Comparison of ENCODE assay signal across 1 cellular context in the genomic region with DNA sequence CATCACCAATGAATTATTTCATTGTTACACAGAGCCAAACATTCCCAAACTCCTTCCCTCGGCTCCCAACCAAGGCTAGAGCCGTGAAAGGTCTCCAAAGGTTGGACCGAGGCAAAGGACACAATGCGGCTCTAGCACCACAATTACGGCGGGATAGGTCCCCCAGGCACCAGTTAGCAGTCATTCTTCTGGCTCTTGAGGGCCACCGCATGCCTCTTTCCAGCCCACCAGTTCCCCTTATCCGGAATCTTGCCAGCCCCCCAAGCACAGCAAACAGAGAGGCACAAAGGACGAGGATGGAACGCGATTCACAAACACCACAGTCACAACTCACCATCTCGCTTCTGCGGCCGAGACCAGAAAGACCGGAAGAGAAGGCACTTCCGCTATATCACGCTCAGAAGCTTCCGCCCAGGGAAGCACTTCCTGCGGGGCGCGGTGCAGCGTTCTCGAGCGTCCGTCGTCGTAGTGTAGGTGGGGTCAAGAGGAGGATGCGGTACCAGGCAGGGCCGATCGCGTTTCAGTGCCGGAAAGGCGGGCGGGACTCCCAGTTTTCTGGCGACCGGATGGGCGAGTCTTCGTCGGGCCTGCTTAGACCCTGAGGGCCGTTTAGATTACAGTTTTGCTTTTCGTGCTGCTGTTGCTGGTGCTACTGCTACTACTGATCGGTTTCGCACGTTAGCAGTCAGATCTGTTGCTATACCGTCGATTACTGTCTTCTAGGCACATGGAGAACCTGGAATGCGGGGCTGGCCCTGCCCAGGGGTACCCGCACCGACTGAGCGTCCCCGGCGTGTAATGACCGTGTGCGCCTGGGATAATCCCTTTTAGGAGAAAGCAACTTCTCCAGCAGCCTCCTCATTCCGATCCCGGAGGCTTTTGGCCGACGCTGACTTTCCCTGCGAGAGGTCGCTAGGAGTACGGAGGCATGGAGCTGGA.
TF ChIP-seq lines count a peak whose summit lies in the region.

A gene (minus strand): TSS at position 374 of the 939 bp plus-strand sequence. CDS start 37 bp downstream, at position 337.

TF ChIP-seq in HEK293, 187 proteins besides CTCF, POLR2A, EP300 and RAD21 (continued from another document and continues in another):
- TF ChIP-seq MZF1 (tag by site-specific recombination; IDR thresholded peaks at IDR 0.05; ENCODE audit: borderline replicate concordance) (peak; percentile 92), ZNF571 (tag by site-specific recombination; IDR thresholded peaks at IDR 0.05) (no peak), EGR2 (tag by site-specific recombination; IDR thresholded peaks at IDR 0.05; ENCODE audit: low read depth) (peak; percentile 92), TCF7L2 (IDR thresholded peaks at IDR 0.05; ENCODE audit: borderline replicate concordance, low read depth, low read length) (no peak; the same call in 1 of the 2 replicates), ZFP37 (tag by site-specific recombination; IDR thresholded peaks at IDR 0.05) (peak; percentile 100), ZNF169 (tag by site-specific recombination; IDR thresholded peaks at IDR 0.05) (no peak), OVOL3 (tag by site-specific recombination; IDR thresholded peaks at IDR 0.05) (peak; percentile 89; the same call in 1 of the 2 replicates), ZNF626 (tag by site-specific recombination; IDR thresholded peaks at IDR 0.05) (peak; percentile 64; the same call in 1 of the 2 replicates), SCRT2 (tag by site-specific recombination; IDR thresholded peaks at IDR 0.05) (peak; percentile 67; the same call in 1 of the 2 replicates), YY2 (tag by site-specific recombination; IDR thresholded peaks at IDR 0.05) (no peak), ZBTB48 (tag by site-specific recombination; IDR thresholded peaks at IDR 0.05) (peak; percentile 73), ZNF548 (tag by site-specific recombination; IDR thresholded peaks at IDR 0.05) (no peak), ZNF354C (tag by site-specific recombination; IDR thresholded peaks at IDR 0.05; ENCODE audit: borderline replicate concordance, low read depth) (no peak), ZNF558 (tag by site-specific recombination; IDR thresholded peaks at IDR 0.05) (peak; percentile 81; the same call in 1 of the 2 replicates), ZNF473 (tag by site-specific recombination; IDR thresholded peaks at IDR 0.05) (no peak), IKZF3 (tag by site-specific recombination; IDR thresholded peaks at IDR 0.05) (peak; percentile 77; the same call in 1 of the 2 replicates), ZXDB (tag by site-specific recombination; IDR thresholded peaks at IDR 0.05) (peak; percentile 99), REPIN1 (tag by site-specific recombination; IDR thresholded peaks at IDR 0.05; ENCODE audit: low read depth) (peak; percentile 97), GLIS2 (tag by site-specific recombination; IDR thresholded peaks at IDR 0.05) (peak; percentile 79), ZFHX2 (tag by site-specific recombination; conservative IDR thresholded peaks at IDR 0.05) (peak; percentile 91), ZNF660 (tag by site-specific recombination; IDR thresholded peaks at IDR 0.05) (peak; percentile 100), ZNF621 (tag by site-specific recombination; IDR thresholded peaks at IDR 0.05) (no peak), ZNF16 (tag by site-specific recombination; IDR thresholded peaks at IDR 0.05; ENCODE audit: low read depth) (peak; percentile 44; the same call in 1 of the 2 replicates), ZNF623 (tag by site-specific recombination; IDR thresholded peaks at IDR 0.05) (peak; percentile 40; the same call in 1 of the 2 replicates), ZBTB21 (tag by site-specific recombination; IDR thresholded peaks at IDR 0.05) (peak; percentile 87), ZNF785 (tag by site-specific recombination; IDR thresholded peaks at IDR 0.05) (no peak; the same call in none of the 2 replicates), ZNF843 (tag by site-specific recombination; IDR thresholded peaks at IDR 0.05) (peak; percentile 90), OSR2 (tag by site-specific recombination; IDR thresholded peaks at IDR 0.05) (peak; percentile 70), FEZF1 (tag by site-specific recombination; IDR thresholded peaks at IDR 0.05) (peak; percentile 64), ZBTB20 (tag by site-specific recombination; IDR thresholded peaks at IDR 0.05) (peak; percentile 74; the same call in 1 of the 2 replicates), ZEB2 (tag by site-specific recombination; IDR thresholded peaks at IDR 0.05) (peak; percentile 98)
- TF ChIP-seq, protein P1, sequence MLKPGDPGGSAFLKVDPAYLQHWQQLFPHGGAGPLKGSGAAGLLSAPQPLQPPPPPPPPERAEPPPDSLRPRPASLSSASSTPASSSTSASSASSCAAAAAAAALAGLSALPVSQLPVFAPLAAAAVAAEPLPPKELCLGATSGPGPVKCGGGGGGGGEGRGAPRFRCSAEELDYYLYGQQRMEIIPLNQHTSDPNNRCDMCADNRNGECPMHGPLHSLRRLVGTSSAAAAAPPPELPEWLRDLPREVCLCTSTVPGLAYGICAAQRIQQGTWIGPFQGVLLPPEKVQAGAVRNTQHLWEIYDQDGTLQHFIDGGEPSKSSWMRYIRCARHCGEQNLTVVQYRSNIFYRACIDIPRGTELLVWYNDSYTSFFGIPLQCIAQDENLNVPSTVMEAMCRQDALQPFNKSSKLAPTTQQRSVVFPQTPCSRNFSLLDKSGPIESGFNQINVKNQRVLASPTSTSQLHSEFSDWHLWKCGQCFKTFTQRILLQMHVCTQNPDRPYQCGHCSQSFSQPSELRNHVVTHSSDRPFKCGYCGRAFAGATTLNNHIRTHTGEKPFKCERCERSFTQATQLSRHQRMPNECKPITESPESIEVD (tag by site-specific recombination; IDR thresholded peaks at IDR 0.05): no peak; the same call in 1 of the 2 replicates
- TF ChIP-seq, protein P2, sequence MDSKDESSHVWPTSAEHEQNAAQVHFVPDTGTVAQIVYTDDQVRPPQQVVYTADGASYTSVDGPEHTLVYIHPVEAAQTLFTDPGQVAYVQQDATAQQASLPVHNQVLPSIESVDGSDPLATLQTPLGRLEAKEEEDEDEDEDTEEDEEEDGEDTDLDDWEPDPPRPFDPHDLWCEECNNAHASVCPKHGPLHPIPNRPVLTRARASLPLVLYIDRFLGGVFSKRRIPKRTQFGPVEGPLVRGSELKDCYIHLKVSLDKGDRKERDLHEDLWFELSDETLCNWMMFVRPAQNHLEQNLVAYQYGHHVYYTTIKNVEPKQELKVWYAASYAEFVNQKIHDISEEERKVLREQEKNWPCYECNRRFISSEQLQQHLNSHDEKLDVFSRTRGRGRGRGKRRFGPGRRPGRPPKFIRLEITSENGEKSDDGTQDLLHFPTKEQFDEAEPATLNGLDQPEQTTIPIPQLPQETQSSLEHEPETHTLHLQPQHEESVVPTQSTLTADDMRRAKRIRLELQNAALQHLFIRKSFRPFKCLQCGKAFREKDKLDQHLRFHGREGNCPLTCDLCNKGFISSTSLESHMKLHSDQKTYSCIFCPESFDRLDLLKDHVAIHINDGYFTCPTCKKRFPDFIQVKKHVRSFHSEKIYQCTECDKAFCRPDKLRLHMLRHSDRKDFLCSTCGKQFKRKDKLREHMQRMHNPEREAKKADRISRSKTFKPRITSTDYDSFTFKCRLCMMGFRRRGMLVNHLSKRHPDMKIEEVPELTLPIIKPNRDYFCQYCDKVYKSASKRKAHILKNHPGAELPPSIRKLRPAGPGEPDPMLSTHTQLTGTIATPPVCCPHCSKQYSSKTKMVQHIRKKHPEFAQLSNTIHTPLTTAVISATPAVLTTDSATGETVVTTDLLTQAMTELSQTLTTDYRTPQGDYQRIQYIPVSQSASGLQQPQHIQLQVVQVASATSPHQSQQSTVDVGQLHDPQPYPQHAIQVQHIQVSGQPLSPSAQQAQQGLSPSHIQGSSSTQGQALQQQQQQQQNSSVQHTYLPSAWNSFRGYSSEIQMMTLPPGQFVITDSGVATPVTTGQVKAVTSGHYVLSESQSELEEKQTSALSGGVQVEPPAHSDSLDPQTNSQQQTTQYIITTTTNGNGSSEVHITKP (tag by site-specific recombination; IDR thresholded peaks at IDR 0.05): peak; percentile 88
- TF ChIP-seq, protein P3, sequence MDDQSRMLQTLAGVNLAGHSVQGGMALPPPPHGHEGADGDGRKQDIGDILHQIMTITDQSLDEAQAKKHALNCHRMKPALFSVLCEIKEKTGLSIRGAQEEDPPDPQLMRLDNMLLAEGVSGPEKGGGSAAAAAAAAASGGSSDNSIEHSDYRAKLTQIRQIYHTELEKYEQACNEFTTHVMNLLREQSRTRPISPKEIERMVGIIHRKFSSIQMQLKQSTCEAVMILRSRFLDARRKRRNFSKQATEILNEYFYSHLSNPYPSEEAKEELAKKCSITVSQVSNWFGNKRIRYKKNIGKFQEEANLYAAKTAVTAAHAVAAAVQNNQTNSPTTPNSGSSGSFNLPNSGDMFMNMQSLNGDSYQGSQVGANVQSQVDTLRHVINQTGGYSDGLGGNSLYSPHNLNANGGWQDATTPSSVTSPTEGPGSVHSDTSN (CRISPR knock-in tag; IDR thresholded peaks at IDR 0.05): peak; percentile 90; the same call in 1 of the 2 replicates
- TF ChIP-seq, protein P4, sequence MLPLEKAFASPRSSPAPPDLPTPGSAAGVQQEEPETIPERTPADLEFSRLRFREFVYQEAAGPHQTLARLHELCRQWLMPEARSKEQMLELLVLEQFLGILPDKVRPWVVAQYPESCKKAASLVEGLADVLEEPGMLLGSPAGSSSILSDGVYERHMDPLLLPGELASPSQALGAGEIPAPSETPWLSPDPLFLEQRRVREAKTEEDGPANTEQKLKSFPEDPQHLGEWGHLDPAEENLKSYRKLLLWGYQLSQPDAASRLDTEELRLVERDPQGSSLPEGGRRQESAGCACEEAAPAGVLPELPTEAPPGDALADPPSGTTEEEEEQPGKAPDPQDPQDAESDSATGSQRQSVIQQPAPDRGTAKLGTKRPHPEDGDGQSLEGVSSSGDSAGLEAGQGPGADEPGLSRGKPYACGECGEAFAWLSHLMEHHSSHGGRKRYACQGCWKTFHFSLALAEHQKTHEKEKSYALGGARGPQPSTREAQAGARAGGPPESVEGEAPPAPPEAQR (tag by site-specific recombination; IDR thresholded peaks at IDR 0.05): peak; percentile 83
- TF ChIP-seq, protein P5, sequence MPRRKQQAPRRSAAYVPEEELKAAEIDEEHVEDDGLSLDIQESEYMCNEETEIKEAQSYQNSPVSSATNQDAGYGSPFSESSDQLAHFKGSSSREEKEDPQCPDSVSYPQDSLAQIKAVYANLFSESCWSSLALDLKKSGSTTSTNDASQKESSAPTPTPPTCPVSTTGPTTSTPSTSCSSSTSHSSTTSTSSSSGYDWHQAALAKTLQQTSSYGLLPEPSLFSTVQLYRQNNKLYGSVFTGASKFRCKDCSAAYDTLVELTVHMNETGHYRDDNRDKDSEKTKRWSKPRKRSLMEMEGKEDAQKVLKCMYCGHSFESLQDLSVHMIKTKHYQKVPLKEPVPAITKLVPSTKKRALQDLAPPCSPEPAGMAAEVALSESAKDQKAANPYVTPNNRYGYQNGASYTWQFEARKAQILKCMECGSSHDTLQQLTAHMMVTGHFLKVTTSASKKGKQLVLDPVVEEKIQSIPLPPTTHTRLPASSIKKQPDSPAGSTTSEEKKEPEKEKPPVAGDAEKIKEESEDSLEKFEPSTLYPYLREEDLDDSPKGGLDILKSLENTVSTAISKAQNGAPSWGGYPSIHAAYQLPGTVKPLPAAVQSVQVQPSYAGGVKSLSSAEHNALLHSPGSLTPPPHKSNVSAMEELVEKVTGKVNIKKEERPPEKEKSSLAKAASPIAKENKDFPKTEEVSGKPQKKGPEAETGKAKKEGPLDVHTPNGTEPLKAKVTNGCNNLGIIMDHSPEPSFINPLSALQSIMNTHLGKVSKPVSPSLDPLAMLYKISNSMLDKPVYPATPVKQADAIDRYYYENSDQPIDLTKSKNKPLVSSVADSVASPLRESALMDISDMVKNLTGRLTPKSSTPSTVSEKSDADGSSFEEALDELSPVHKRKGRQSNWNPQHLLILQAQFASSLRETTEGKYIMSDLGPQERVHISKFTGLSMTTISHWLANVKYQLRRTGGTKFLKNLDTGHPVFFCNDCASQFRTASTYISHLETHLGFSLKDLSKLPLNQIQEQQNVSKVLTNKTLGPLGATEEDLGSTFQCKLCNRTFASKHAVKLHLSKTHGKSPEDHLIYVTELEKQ (tag by site-specific recombination; IDR thresholded peaks at IDR 0.05; ENCODE audit: borderline replicate concordance): peak; percentile 88
- TF ChIP-seq, protein P6, sequence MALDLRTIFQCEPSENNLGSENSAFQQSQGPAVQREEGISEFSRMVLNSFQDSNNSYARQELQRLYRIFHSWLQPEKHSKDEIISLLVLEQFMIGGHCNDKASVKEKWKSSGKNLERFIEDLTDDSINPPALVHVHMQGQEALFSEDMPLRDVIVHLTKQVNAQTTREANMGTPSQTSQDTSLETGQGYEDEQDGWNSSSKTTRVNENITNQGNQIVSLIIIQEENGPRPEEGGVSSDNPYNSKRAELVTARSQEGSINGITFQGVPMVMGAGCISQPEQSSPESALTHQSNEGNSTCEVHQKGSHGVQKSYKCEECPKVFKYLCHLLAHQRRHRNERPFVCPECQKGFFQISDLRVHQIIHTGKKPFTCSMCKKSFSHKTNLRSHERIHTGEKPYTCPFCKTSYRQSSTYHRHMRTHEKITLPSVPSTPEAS (tag by site-specific recombination; IDR thresholded peaks at IDR 0.05): peak; percentile 72
- TF ChIP-seq, protein P7, sequence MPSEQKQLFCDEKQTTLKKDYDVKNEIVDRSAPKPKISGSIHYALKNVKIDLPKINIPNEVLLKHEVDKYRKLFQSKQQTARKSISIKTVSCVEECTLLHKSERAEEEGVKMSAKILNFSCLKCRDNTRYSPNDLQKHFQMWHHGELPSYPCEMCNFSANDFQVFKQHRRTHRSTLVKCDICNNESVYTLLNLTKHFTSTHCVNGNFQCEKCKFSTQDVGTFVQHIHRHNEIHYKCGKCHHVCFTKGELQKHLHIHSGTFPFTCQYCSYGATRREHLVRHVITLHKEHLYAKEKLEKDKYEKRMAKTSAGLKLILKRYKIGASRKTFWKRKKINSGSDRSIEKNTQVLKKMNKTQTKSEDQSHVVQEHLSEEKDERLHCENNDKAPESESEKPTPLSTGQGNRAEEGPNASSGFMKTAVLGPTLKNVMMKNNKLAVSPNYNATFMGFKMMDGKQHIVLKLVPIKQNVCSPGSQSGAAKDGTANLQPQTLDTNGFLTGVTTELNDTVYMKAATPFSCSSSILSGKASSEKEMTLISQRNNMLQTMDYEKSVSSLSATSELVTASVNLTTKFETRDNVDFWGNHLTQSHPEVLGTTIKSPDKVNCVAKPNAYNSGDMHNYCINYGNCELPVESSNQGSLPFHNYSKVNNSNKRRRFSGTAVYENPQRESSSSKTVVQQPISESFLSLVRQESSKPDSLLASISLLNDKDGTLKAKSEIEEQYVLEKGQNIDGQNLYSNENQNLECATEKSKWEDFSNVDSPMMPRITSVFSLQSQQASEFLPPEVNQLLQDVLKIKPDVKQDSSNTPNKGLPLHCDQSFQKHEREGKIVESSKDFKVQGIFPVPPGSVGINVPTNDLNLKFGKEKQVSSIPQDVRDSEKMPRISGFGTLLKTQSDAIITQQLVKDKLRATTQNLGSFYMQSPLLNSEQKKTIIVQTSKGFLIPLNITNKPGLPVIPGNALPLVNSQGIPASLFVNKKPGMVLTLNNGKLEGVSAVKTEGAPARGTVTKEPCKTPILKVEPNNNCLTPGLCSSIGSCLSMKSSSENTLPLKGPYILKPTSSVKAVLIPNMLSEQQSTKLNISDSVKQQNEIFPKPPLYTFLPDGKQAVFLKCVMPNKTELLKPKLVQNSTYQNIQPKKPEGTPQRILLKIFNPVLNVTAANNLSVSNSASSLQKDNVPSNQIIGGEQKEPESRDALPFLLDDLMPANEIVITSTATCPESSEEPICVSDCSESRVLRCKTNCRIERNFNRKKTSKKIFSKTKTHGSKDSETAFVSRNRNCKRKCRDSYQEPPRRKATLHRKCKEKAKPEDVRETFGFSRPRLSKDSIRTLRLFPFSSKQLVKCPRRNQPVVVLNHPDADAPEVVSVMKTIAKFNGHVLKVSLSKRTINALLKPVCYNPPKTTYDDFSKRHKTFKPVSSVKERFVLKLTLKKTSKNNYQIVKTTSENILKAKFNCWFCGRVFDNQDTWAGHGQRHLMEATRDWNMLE (tag by site-specific recombination; conservative IDR thresholded peaks at IDR 0.05; ENCODE audit: low read depth): peak; percentile 99
